1 cellular context compared by ENCODE assay signal in genomic region chr10:115092258-115092554, GRCh38.
TF ChIP-seq lines count a peak whose summit lies in the region.

No MANE protein-coding gene starts in this region.

TF ChIP-seq in GM23338, 12 proteins besides CTCF, POLR2A, EP300 and RAD21 (continued from another document):
- no peak for TF ChIP-seq REST (IDR thresholded peaks at IDR 0.05; ENCODE audit: unreplicated experiment)
TF ChIP-seq in GM23338: peak in this region for 0.
